In genomic region chr12:110004598-110004997, GRCh38 we compare ENCODE assay signal across 11 cellular contexts. TPM values are rescaled to one million over a fixed set of nuclear protein-coding genes. Genes with fewer than 3 reads are reported as not detected.
DNase-seq lines count a peak whose midpoint lies in the region; ATAC-seq and TF ChIP-seq lines count a peak whose summit lies in the region.
"Had no signal": no experiment of that assay in that cellular context is flagged by ENCODE, and none has a peak within 500 bp of the region (broad histone marks: within the 10 kb centered on the region; RNA-seq: fewer than 3 reads in every experiment).

No MANE protein-coding gene starts in this region.

- no peak for TF ChIP-seq CTCF in VCaP (conservative IDR thresholded peaks at IDR 0.05)
- no peak for TF ChIP-seq CTCF in uterus (IDR thresholded peaks at IDR 0.05)

- H3K4me3 ChIP-seq in uterus = no peak overlapping the region
- H3K4me3 ChIP-seq: BLaER1 treated with 17β-estradiol and CSF1 and Interleukin-3, amounts not matched to agents 10 nM and 100 nM; psoas muscle had no signal

- no peaks in the 10 kb centered on the region for H3K9me3 ChIP-seq in uterus
- H3K9me3 ChIP-seq: psoas muscle had no signal

- DNase-seq in stimulated activated CD4-positive, alpha-beta T cell treated with anti-CD3 and anti-CD28 coated beads, Interleukin-4, amount 100 ng/mL, for 24 hours = peak; percentile 38
- DNase-seq in stimulated activated CD4-positive, alpha-beta T cell treated with anti-CD3 and anti-CD28 coated beads, Interleukin-1b, Interleukin-23, amount 100 ng/mL, for 48 hours = no peak
- DNase-seq in uterus (no peak), iPS-NIHi11 (ENCODE audit: low spot score) (no peak), NCI-H748 (lab: John Stamatoyannopoulos, UW; ENCODE audit: unreplicated experiment) (no peak), NCI-H2171 treated with DMSO at 0.1 percent for 48 hours (lab: John Stamatoyannopoulos, UW) (no peak)
- DNase-seq: NCI-H345, psoas muscle had no signal

- H3K27me3 ChIP-seq in uterus = no peaks in the 10 kb centered on the region

- no peaks in the 10 kb centered on the region for H3K36me3 ChIP-seq in uterus

- H3K27ac ChIP-seq in VCaP = peak overlapping the region; percentile 86
- H3K27ac ChIP-seq in uterus = no peak overlapping the region
- H3K27ac ChIP-seq: psoas muscle had no signal

- TF ChIP-seq POLR2A in uterus (IDR thresholded peaks at IDR 0.05) = no peak

- H3K4me1 ChIP-seq in uterus = no peaks in the 10 kb centered on the region

- peak; percentile 65 for ATAC-seq in HG02852 (IDR thresholded peaks at IDR 0.05; ENCODE audit: unreplicated experiment)
- ATAC-seq: psoas muscle had no signal

- intact Hi-C loops in uterus (cut with DNase I; ENCODE audit: low total_unique reads) = no loop called here

RNA-seq across cellular contexts. Expression of gene ANKRD13A, which starts 5.4 kb away (rescaled TPM):
- 10 to 100 TPM; 13.1 to 54.3 (median 37.7) TPM for total RNA-seq in uterus

RNA-seq across cellular contexts. Expression of gene GIT2, which starts 8.4 kb away (rescaled TPM):
- total RNA-seq in uterus = 10 to 100 TPM; 30.3 to 55.7 (median 47.0) TPM

RNA-seq across cellular contexts. Expression of gene C12orf76, which starts 43.7 kb away (rescaled TPM):
- total RNA-seq in uterus = 10 to 100 TPM; 18.2 to 35.5 (median 28.4) TPM
